ENCODE assay signal across 3 cellular contexts in the genomic region with DNA sequence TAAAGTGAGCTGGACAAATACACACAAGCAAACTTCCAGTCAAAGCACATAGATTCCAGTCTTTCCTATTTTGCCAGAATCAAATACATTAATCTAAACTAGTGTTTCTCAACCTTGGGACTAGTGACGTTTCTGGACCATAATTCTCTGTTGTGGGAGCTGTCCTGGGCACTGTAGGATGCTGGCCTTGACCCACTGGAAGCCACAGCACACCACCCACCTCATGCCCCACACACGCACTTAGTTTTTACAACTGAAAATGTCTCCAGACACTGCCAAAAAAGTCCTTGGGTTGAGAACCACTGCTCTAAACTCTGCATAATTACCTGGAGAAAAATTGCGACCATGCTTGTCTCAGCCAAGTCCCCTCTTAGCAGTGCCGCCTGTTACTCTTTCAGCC. TPM values are rescaled to one million over a fixed set of nuclear protein-coding genes. Genes with fewer than 3 reads are reported as not detected.
"Had no signal": no experiment of that assay in that cellular context is flagged by ENCODE, and none has a peak within 500 bp of the region (broad histone marks: within the 10 kb centered on the region; RNA-seq: fewer than 3 reads in every experiment).

No MANE protein-coding gene starts in this region.

- ATAC-seq: GM12878 had no signal

- H3K4me3 ChIP-seq: GM12878 had no signal

- DNase-seq: GDM1, GF-D8 had no signal

RNA-seq across cellular contexts. Expression of gene MAP3K15, which starts 57.6 kb away (rescaled TPM):
- total RNA-seq: GM12878 had no signal
